ENCODE assay signal across 11 cellular contexts in genomic region chr10:128784444-128784843, GRCh38.
"Had no signal": no experiment of that assay in that cellular context is flagged by ENCODE, and none has a peak within 500 bp of the region (broad histone marks: within the 10 kb centered on the region; RNA-seq: fewer than 3 reads in every experiment).

No MANE protein-coding gene starts in this region.

- H3K4me1 ChIP-seq: HAP-1 had no signal

- ATAC-seq: GM23338, HCT116 had no signal

- DNase-seq: GM23248, GOT3, H7, H9, HCEC 1CT, HFFc6 had no signal

- H2AFZ ChIP-seq: GM23248, GM23338 had no signal

- H3K27ac ChIP-seq: GM23248 had no signal

- H3K36me3 ChIP-seq: HAP-1 had no signal

- H3K9me3 ChIP-seq: HAP-1 had no signal

- H3K9me3 Mint-ChIP-seq: GM23338, H9 had no signal

- H3K4me2 ChIP-seq: GM23338 had no signal

- H3K4me3 ChIP-seq: GM23248, GM23338, HAP-1 had no signal

- H3K27ac Mint-ChIP-seq: GM23338, H9, HFFc6 had no signal

- H3K4me3 Mint-ChIP-seq: GM23338, H9, HFFc6 had no signal

- H3K4me1 Mint-ChIP-seq: GM23338, H9 had no signal

- H3K9ac ChIP-seq: GM23248 had no signal

- FAIRE-seq: H1, H54 had no signal
